8 cellular contexts compared by ENCODE assay signal in the genomic region with DNA sequence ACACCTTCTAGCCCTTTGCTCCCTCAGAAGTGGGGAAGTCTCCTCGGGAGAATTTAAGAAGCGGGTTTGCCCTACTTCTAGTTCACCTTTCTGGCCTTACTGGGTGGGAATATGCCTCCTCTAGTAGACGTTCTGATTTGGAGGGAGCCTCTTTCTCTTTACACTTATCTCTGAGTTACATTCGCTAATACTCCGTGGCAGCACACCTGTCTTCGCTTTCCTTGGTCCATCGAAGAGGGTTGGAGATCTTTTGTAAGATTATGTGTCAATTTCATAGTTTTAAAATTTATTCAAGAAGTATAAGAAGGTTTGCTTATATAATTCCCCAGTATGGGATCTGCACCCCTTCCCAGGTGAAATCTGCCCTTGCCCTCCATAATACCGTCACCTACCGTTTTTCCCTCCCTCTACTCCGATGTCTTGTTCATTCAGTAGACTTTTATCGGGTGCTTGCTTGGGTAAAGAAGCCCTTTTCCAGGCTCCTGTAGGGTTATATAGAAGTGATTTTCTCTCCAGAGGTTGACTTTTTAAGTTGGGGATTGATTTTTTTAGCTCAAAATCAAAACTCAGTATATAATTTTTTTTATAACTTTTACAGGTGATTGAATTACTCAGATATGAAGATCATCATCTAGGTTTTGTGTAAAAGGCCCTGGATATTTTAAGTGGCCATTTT. TPM values are rescaled to one million over a fixed set of nuclear protein-coding genes. Genes with fewer than 3 reads are reported as not detected.
A peak's percentile ranks its signal among the peaks of the same experiment; 100 is the strongest.
DNase-seq lines count a peak whose midpoint lies in the region; ATAC-seq and TF ChIP-seq lines count a peak whose summit lies in the region.

No MANE protein-coding gene starts in this region.

- H3K4me3 Mint-ChIP-seq in Calu3 (ENCODE audit: low read depth, unreplicated experiment): peak overlapping the region; percentile 100

- peak overlapping the region; percentile 100 for H3K27ac ChIP-seq in mucosa of rectum (ENCODE audit: low read depth in 2 of 2, low read length in 2 of 2)

- no TSS peak for BruUV-seq in Calu3 (replicated peaks; lab: Mats Ljungman, UMichigan)

- no peaks in the 10 kb centered on the region for H3K9me3 Mint-ChIP-seq in Calu3 (ENCODE audit: low read depth, unreplicated experiment)

- no peak for DNase-seq in Calu3
- DNase-seq in NAMALWA (ENCODE audit: low spot score): peak; percentile 37
- DNase-seq in cerebellar cortex (ENCODE audit: low spot score): peak; percentile 24
- DNase-seq in SKM-1 treated with dmso at 0.1 percent for 144 hours (lab: John Stamatoyannopoulos, UW; ENCODE audit: unreplicated experiment): no peak
- no peak for DNase-seq in NCI-H2107 (lab: John Stamatoyannopoulos, UW)

- no peaks in the 10 kb centered on the region for H3K9me3 ChIP-seq in mucosa of rectum (ENCODE audit: control insufficient read depth in 2 of 2, low read length in 2 of 2)

- H3K4me1 ChIP-seq in mucosa of rectum (ENCODE audit: control insufficient read depth in 2 of 2, insufficient read depth in 2 of 2, low read length in 2 of 2): peaks cover 26 to 34% of the 10 kb centered on the region in 2 donors

- H3K36me3 Mint-ChIP-seq in Calu3 (ENCODE audit: insufficient read depth, unreplicated experiment): peaks cover 86% of the 10 kb centered on the region

- H3K27me3 Mint-ChIP-seq in Calu3 (ENCODE audit: unreplicated experiment): no peaks in the 10 kb centered on the region

- peaks cover 0 to 4% of the 10 kb centered on the region in 2 donors for H3K36me3 ChIP-seq in mucosa of rectum (ENCODE audit: control insufficient read depth in 2 of 2, insufficient read depth in 2 of 2, low read length in 2 of 2)

- ATAC-seq in GM18867 (IDR thresholded peaks at IDR 0.05; ENCODE audit: unreplicated experiment) (no peak), HG03521 (IDR thresholded peaks at IDR 0.05; ENCODE audit: unreplicated experiment) (no peak)

- H3K4me3 ChIP-seq in mucosa of rectum (ENCODE audit: low read length in 2 of 2): peak overlapping the region; percentile 88 to 92

- CTCF ChIA-PET in Calu3 (lab: Charles Lee): no interaction called here

- H3K27me3 ChIP-seq in mucosa of rectum (ENCODE audit: control insufficient read depth in 2 of 2, insufficient read depth in 2 of 2, low read length in 2 of 2): no peaks in the 10 kb centered on the region

- peak overlapping the region; percentile 100 for H3K27ac Mint-ChIP-seq in Calu3 (ENCODE audit: unreplicated experiment)

- TF ChIP-seq CTCF in Calu3 (IDR thresholded peaks at IDR 0.05; ENCODE audit: unreplicated experiment): no peak

- intact Hi-C loops in Calu3 (cut with micrococcal nuclease; ENCODE audit: unreplicated experiment): no loop called here

- H3K4me1 Mint-ChIP-seq in Calu3 (ENCODE audit: low read depth, unreplicated experiment): peaks cover 15% of the 10 kb centered on the region

- peak overlapping the region; percentile 98 to 100 for H3K9ac ChIP-seq in mucosa of rectum (ENCODE audit: low read depth in 1 of 2, low read length in 2 of 2)

RNA-seq across cellular contexts. Expression of a gene that starts 1.1 kb away (rescaled TPM):
- 105 and 107 TPM in 2 replicates for total RNA-seq in Calu3 (2022)

Comparison
In these comparisons a context has a peak if more than half of its experiments do, and no peak if none do; other contexts are left out.
1. DNase-seq: peak in NAMALWA (single experiment) and cerebellar cortex (single experiment); none in Calu3 (single experiment), SKM-1 treated with dmso at 0.1 percent for 144 hours (single experiment) and NCI-H2107 (single experiment).